In genomic region chr10:119737827-119738226, GRCh38 we compare ENCODE assay signal across 7 cellular contexts. TPM values are rescaled to one million over a fixed set of nuclear protein-coding genes. Genes with fewer than 3 reads are reported as not detected.
DNase-seq lines count a peak whose midpoint lies in the region; ATAC-seq and TF ChIP-seq lines count a peak whose summit lies in the region.

No MANE protein-coding gene starts in this region.

- no peak overlapping the region for H3K27ac ChIP-seq in GM23338 (ENCODE audit: low read depth)
- H3K27ac ChIP-seq in PC-9, result peak overlapping the region; percentile 80
- peak overlapping the region; percentile 46 to 76 (median 67) for H3K27ac ChIP-seq in esophagus squamous epithelium

- H3K27me3 ChIP-seq in GM23338 (ENCODE audit: insufficient read depth) (no peaks in the 10 kb centered on the region), PC-9 (ENCODE audit: insufficient read depth, low read depth) (no peaks in the 10 kb centered on the region), esophagus squamous epithelium (no peaks in the 10 kb centered on the region)

- BruUV-seq in PC-9 (replicated peaks; lab: Mats Ljungman, UMichigan), result no TSS peak

- no peak overlapping the region for H3K4me3 Mint-ChIP-seq in GM23338

- intact Hi-C loops in PC-9 (cut with micrococcal nuclease; ENCODE audit: unreplicated experiment), result loop anchor here (2.0 to 5.0 kb wide), 2 partner anchors 51 to 131 kb away; no protein-coding TSS in a partner anchor
- intact Hi-C loops in esophagus squamous epithelium (cut with DNase I), result no loop called here

- no peaks in the 10 kb centered on the region for H3F3A ChIP-seq in GM23338 (replicated peaks; ENCODE audit: low read depth)
- H3F3A ChIP-seq in PC-9 (ENCODE audit: insufficient read depth, low read depth), result peaks cover 22% of the 10 kb centered on the region

- 0 out of 2 replicates have a peak overlapping the region, but pooled peaks have one; percentile 8 for H3K27ac Mint-ChIP-seq in GM23338

- no peak overlapping the region for H2AFZ ChIP-seq in GM23338
- peak overlapping the region; percentile 62; the same call in 1 of the 2 replicates for H2AFZ ChIP-seq in PC-9

- H3K36me3 ChIP-seq in GM23338 (ENCODE audit: insufficient read depth) (no peaks in the 10 kb centered on the region), PC-9 (ENCODE audit: low read depth) (no peaks in the 10 kb centered on the region), esophagus squamous epithelium (no peaks in the 10 kb centered on the region)

- H4K20me1 ChIP-seq in GM23338 (replicated peaks; ENCODE audit: insufficient read depth), result no peaks in the 10 kb centered on the region
- H4K20me1 ChIP-seq in PC-9 (ENCODE audit: insufficient read depth), result no peaks in the 10 kb centered on the region

- H3K9me3 Mint-ChIP-seq in GM23338, result no peaks in the 10 kb centered on the region

- peaks cover 63% of the 10 kb centered on the region for H3K79me2 ChIP-seq in GM23338 (replicated peaks; ENCODE audit: insufficient read depth)
- H3K79me2 ChIP-seq in PC-9 (ENCODE audit: low read depth), result peaks cover 29% of the 10 kb centered on the region

- no peak for TF ChIP-seq POLR2A in esophagus squamous epithelium (IDR thresholded peaks at IDR 0.05)

- peak; percentile 55 for ATAC-seq in GM23338

- TF ChIP-seq CTCF in GM23338 (conservative IDR thresholded peaks at IDR 0.05; ENCODE audit: low read depth in 2 of 2) (no peak), PC-9 (conservative IDR thresholded peaks at IDR 0.05) (no peak), esophagus squamous epithelium (IDR thresholded peaks at IDR 0.05) (no peak), retinal pigment epithelial cell (conservative IDR thresholded peaks at IDR 0.05; ENCODE audit: low read depth, low read length) (no peak)

- WGBS in esophagus squamous epithelium, 2 donors, result 21 to 30% methylated on average over 1 of the region's 1 CpG

- H3K4me1 ChIP-seq in GM23338 (ENCODE audit: insufficient read depth) (peaks cover 34% of the 10 kb centered on the region), PC-9 (replicated peaks; ENCODE audit: insufficient read depth) (peaks cover 40% of the 10 kb centered on the region), esophagus squamous epithelium (peaks cover 9 to 50% (median 21%) of the 10 kb centered on the region in 3 donors)

- H3K9me2 ChIP-seq in GM23338 (ENCODE audit: insufficient read depth), result no peaks in the 10 kb centered on the region
- no peaks in the 10 kb centered on the region for H3K9me2 ChIP-seq in PC-9 (ENCODE audit: insufficient read depth)

- H3K9me3 ChIP-seq in PC-9 (ENCODE audit: insufficient read depth, low read depth) (no peaks in the 10 kb centered on the region), esophagus squamous epithelium (no peaks in the 10 kb centered on the region)

- CTCF ChIA-PET in PC-9 (lab: Charles Lee), result interaction anchor here (0.6 to 1.0 kb wide), 4 partner anchors 12 to 135 kb away, joined by 3 to 4 read pairs (median 4); partner anchors contain the start of gene INPP5F

- peaks cover 37% of the 10 kb centered on the region for H3K4me1 Mint-ChIP-seq in GM23338

- no peak overlapping the region for H3K4me3 ChIP-seq in GM23338
- peak overlapping the region; percentile 32; the same call in 1 of the 2 replicates for H3K4me3 ChIP-seq in PC-9
- H3K4me3 ChIP-seq in esophagus squamous epithelium, result peak overlapping the region in 1 of 4 donors; percentile 7
- no peak overlapping the region for H3K4me3 ChIP-seq in retinal pigment epithelial cell (ENCODE audit: low read length)

- POLR2A ChIA-PET in PC-9 (lab: Charles Lee; ENCODE audit: unreplicated experiment), result interaction anchor here (0.6 to 1.0 kb wide), 5 partner anchors 12 to 129 kb away, joined by 3 to 8 read pairs (median 4); partner anchors contain the start of genes BAG3 and INPP5F

- H3K27me3 Mint-ChIP-seq in GM23338 (ENCODE audit: insufficient read depth, low read depth, poor library complexity), result peaks cover 3% of the 10 kb centered on the region

- no peak overlapping the region for H3K4me2 ChIP-seq in GM23338
- peak overlapping the region; percentile 64 for H3K4me2 ChIP-seq in PC-9

- peak; percentile 47 for DNase-seq in GM23338 (ENCODE audit: low spot score)
- peak; percentile 59 to 91 for DNase-seq in PC-9
- no peak for DNase-seq in esophagus squamous epithelium (lab: John Stamatoyannopoulos, UW)
- DNase-seq in retinal pigment epithelial cell (ENCODE audit: low read depth), result peak; percentile 96
- DNase-seq in NCI-H2081 (lab: John Stamatoyannopoulos, UW), result no peak
- no peak for DNase-seq in NK-92 (lab: John Stamatoyannopoulos, UW; ENCODE audit: unreplicated experiment)
- DNase-seq in NCI-H345 (lab: John Stamatoyannopoulos, UW), result no peak

- H3K36me3 Mint-ChIP-seq in GM23338 (ENCODE audit: low read depth), result no peaks in the 10 kb centered on the region

TF ChIP-seq in GM23338, 12 proteins besides CTCF, POLR2A, EP300 and RAD21 (continues in another document):
- TF ChIP-seq NANOG (IDR thresholded peaks at IDR 0.05; ENCODE audit: borderline replicate concordance) (no peak), POLR2AphosphoS5 (IDR thresholded peaks at IDR 0.05; ENCODE audit: low read depth) (no peak), REST (IDR thresholded peaks at IDR 0.05; ENCODE audit: unreplicated experiment) (no peak), ZNF331 (CRISPR knock-in tag; IDR thresholded peaks at IDR 0.05; ENCODE audit: low read depth) (no peak), ETS1 (IDR thresholded peaks at IDR 0.05) (no peak), EZH2phosphoT487 (IDR thresholded peaks at IDR 0.05; ENCODE audit: unreplicated experiment) (no peak), CREB1 (CRISPR knock-in tag; IDR thresholded peaks at IDR 0.05; ENCODE audit: low read depth) (no peak), JUNB (IDR thresholded peaks at IDR 0.05; ENCODE audit: unreplicated experiment) (no peak)

RNA-seq across cellular contexts. Expression of gene INPP5F, which starts 12.0 kb away (rescaled TPM):
- 80.3 and 86.0 TPM in 2 replicates for total RNA-seq in GM23338 (2014; rRNA removed; shearing (Covaris generic))
- polyA plus RNA-seq in GM23338 (2016; fragmentation: Nextera tagmentation; extraction: Ambion mirVana), result 36.2 and 41.4 TPM in 2 replicates
- 11.4 and 12.4 TPM in 2 replicates for total RNA-seq in PC-9 (2021)
- 10 to 100 TPM in 2 of 4 donors, 1 to 10 TPM in 2; 5.3 to 11.4 (median 9.4) TPM for total RNA-seq in esophagus squamous epithelium

Comparison
In these comparisons a context has a peak if more than half of its experiments do, and no peak if none do; other contexts are left out.
1. DNase-seq: peak in GM23338 (single experiment), PC-9 (2 of 2) and retinal pigment epithelial cell (single experiment); none in esophagus squamous epithelium (single experiment), NCI-H2081 (0 of 2), NK-92 (single experiment) and NCI-H345 (single experiment).